1 cellular context compared by ENCODE assay signal in the genomic region with DNA sequence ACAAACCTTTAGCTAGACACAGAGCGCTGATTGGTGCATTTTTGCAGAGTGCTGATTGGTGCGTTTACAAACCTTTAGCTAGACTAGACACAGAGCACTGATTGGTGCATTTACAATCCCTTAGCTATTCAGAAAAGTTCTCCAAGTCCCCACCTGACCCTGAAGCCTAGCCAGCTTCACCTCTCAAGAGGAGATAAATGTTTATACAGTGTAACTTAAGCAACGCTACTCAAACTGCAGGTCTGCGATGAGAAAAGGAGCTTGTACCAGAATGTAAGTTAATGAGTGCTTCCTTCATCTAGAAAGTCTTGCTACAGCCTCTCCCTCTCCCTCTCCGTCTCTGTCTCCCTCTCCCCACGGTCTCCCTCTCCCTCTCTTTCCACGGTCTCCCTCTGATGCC. TPM values are rescaled to one million over a fixed set of nuclear protein-coding genes. Genes with fewer than 3 reads are reported as not detected.
"Had no signal": no experiment of that assay in that cellular context is flagged by ENCODE, and none has a peak within 500 bp of the region (broad histone marks: within the 10 kb centered on the region; RNA-seq: fewer than 3 reads in every experiment).

No MANE protein-coding gene starts in this region.

RNA-seq across cellular contexts. Expression of a gene that starts 5.5 kb away (rescaled TPM):
- total RNA-seq: SK-MEL-5 had no signal
